In genomic region chr1:74012583-74012982, GRCh38 we compare ENCODE assay signal across 20 cellular contexts.
A peak's percentile ranks its signal among the peaks of the same experiment; 100 is the strongest.
DNase-seq lines count a peak whose midpoint lies in the region; ATAC-seq, FAIRE-seq and TF ChIP-seq lines count a peak whose summit lies in the region.
"Had no signal": no experiment of that assay in that cellular context is flagged by ENCODE, and none has a peak within 500 bp of the region (broad histone marks: within the 10 kb centered on the region; RNA-seq: fewer than 3 reads in every experiment).

No MANE protein-coding gene starts in this region.

- H3K4me2 ChIP-seq in HepG2 (ENCODE audit: low read depth, low read length), result no peak overlapping the region
- H3K4me2 ChIP-seq in GM12878 (ENCODE audit: control insufficient read depth, insufficient read depth), result no peak overlapping the region
- H3K4me2 ChIP-seq in neural progenitor cell, result no peak overlapping the region
- H3K4me2 ChIP-seq: BLaER1 treated with 17β-estradiol and CSF1 and Interleukin-3, amounts not matched to agents 10 nM and 100 nM had no signal

- no peaks in the 10 kb centered on the region for H3K27me3 ChIP-seq in HepG2 (ENCODE audit: control insufficient read depth in 1 of 2, insufficient read depth in 2 of 2, low read length in 2 of 2)
- H3K27me3 ChIP-seq in right lobe of liver, result no peaks in the 10 kb centered on the region
- H3K27me3 ChIP-seq in GM12878 (replicated peaks in 1 of 2; ENCODE audit: control insufficient read depth in 2 of 2, insufficient read depth in 2 of 2, low read length in 1 of 2), result no peaks in the 10 kb centered on the region
- no peaks in the 10 kb centered on the region for H3K27me3 ChIP-seq in neural progenitor cell
- H3K27me3 ChIP-seq: BLaER1 treated with 17β-estradiol and CSF1 and Interleukin-3, amounts not matched to agents 10 nM and 100 nM had no signal

- H3K9ac ChIP-seq in HepG2 (ENCODE audit: insufficient read depth, low read depth, low read length) (no peak overlapping the region), GM12878 (ENCODE audit: control insufficient read depth, insufficient read depth, low read length) (no peak overlapping the region), neural progenitor cell (no peak overlapping the region)
- H3K9ac ChIP-seq: BLaER1 treated with 17β-estradiol and CSF1 and Interleukin-3, amounts not matched to agents 10 nM and 100 nM had no signal

- DNase-seq in HepG2 (ENCODE audit: low spot score) (no peak), right lobe of liver (no peak), NCI-H69 (lab: John Stamatoyannopoulos, UW) (peak; percentile 51), GM12878 (ENCODE audit: low read depth, low spot score) (no peak), neural progenitor cell (ENCODE audit: low spot score) (no peak), HuH-7 (ENCODE audit: low spot score) (no peak), iPS-NIHi11 (ENCODE audit: low spot score) (no peak), KG1 (lab: John Stamatoyannopoulos, UW) (no peak)
- DNase-seq: Calu3; CD8-positive, alpha-beta T cell; DMS79 treated with DMSO at 0.1 percent for 48 hours; EL; GOT3; H7; KBM-7 had no signal

- H3K9me3 Mint-ChIP-seq in neural progenitor cell, result peaks cover 2% of the 10 kb centered on the region
- H3K9me3 Mint-ChIP-seq: CD8-positive, alpha-beta T cell had no signal

- H3K4me1 ChIP-seq in HepG2 (ENCODE audit: insufficient read depth, low read length) (no peaks in the 10 kb centered on the region), right lobe of liver (no peaks in the 10 kb centered on the region), GM12878 (ENCODE audit: control insufficient read depth, insufficient read depth, low read length) (no peaks in the 10 kb centered on the region), neural progenitor cell (no peaks in the 10 kb centered on the region)

- 17% methylated on average over 1 of the region's 1 CpG for WGBS in HepG2 (ENCODE audit: low lambda C conversion rate)
- WGBS in right lobe of liver (ENCODE audit: insufficient coverage, low coverage, low lambda C conversion rate, missing lambda C conversion rate), result 0% methylated on average over 1 of the region's 1 CpG
- WGBS in GM12878 (ENCODE audit: insufficient coverage, insufficient replicate concordance, low lambda C conversion rate, missing lambda C conversion rate), result 37% methylated on average over 1 of the region's 1 CpG

- H3K9me3 ChIP-seq in HepG2 (ENCODE audit: low read length) (no peaks in the 10 kb centered on the region), right lobe of liver (no peaks in the 10 kb centered on the region), GM12878 (replicated peaks; ENCODE audit: control insufficient read depth, insufficient read depth, low read length) (no peaks in the 10 kb centered on the region), neural progenitor cell (ENCODE audit: low read depth) (no peaks in the 10 kb centered on the region)
- H3K9me3 ChIP-seq: BLaER1 treated with 17β-estradiol and CSF1 and Interleukin-3, amounts not matched to agents 10 nM and 100 nM had no signal

- H4K20me1 ChIP-seq in HepG2 (ENCODE audit: insufficient read depth, low read length), result no peaks in the 10 kb centered on the region
- no peaks in the 10 kb centered on the region for H4K20me1 ChIP-seq in GM12878 (ENCODE audit: control insufficient read depth, insufficient read depth)
- no peaks in the 10 kb centered on the region for H4K20me1 ChIP-seq in neural progenitor cell (ENCODE audit: low read depth)
- H4K20me1 ChIP-seq: BLaER1 treated with 17β-estradiol and CSF1 and Interleukin-3, amounts not matched to agents 10 nM and 100 nM had no signal

- no peak overlapping the region for H3K4me3 Mint-ChIP-seq in neural progenitor cell
- H3K4me3 Mint-ChIP-seq: B cell; CD8-positive, alpha-beta T cell; IgD-negative memory B cell had no signal

- FAIRE-seq in HepG2 (lab: Jason Lieb, UNC), result no peak
- FAIRE-seq in GM12878 (lab: Jason Lieb, UNC), result no peak
- FAIRE-seq: GM12891 had no signal

- intact Hi-C loops in HepG2 (cut with micrococcal nuclease; ENCODE audit: unreplicated experiment) (no loop called here), right lobe of liver (cut with DNase I) (no loop called here), GM12878 (cut with micrococcal nuclease; ENCODE audit: unreplicated experiment) (no loop called here)

- TF ChIP-seq POLR2A in HepG2 (IDR thresholded peaks at IDR 0.05; ENCODE audit: insufficient read depth in 1 of 2, low read depth in 2 of 2, low read length in 2 of 2) (no peak), right lobe of liver (IDR thresholded peaks at IDR 0.05) (no peak), GM12878 (IDR thresholded peaks at IDR 0.05; ENCODE audit: low read depth, low read length) (no peak)

- POLR2A ChIA-PET in HepG2 (lab: Yijun Ruan, JAX) (no interaction called here), GM12878 (lab: Charles Lee) (interaction anchor here (1.3 kb wide), 1 partner anchor 9 kb away, joined by 5 read pairs; no protein-coding TSS in a partner anchor)

- TF ChIP-seq EP300 in HepG2 (IDR thresholded peaks at IDR 0.05; ENCODE audit: low read depth in 2 of 2, low read length in 2 of 2) (no peak), HepG2 (CRISPR knock-in tag; IDR thresholded peaks at IDR 0.05; ENCODE audit: borderline replicate concordance) (no peak), GM12878 (IDR thresholded peaks at IDR 0.05; ENCODE audit: borderline replicate concordance in 1 of 2, control insufficient read depth in 1 of 2, low read depth in 2 of 2, low read length in 2 of 2) (no peak)

- TF ChIP-seq RAD21 in HepG2 (CRISPR knock-in tag; IDR thresholded peaks at IDR 0.05), result no peak
- TF ChIP-seq RAD21 in GM12878 (IDR thresholded peaks at IDR 0.05; ENCODE audit: insufficient read depth, low read depth, low read length), result no peak

- peak overlapping the region; percentile 27 for H2AFZ ChIP-seq in HepG2 (ENCODE audit: low read length)
- H2AFZ ChIP-seq in GM12878 (ENCODE audit: control insufficient read depth, low read depth, low read length), result no peak overlapping the region
- H2AFZ ChIP-seq in neural progenitor cell (replicated peaks), result peak overlapping the region; percentile 5

- RAD21 ChIA-PET in GM12878 (lab: Charles Lee; ENCODE audit: unreplicated experiment), result interaction anchor here (1.4 kb wide), 1 partner anchor 11 kb away, joined by 6 read pairs; no protein-coding TSS in a partner anchor

- TF ChIP-seq CTCF in HepG2 (CRISPR knock-in tag; IDR thresholded peaks at IDR 0.05) (no peak), right lobe of liver (IDR thresholded peaks at IDR 0.05) (no peak), GM12878 (IDR thresholded peaks at IDR 0.05 in 2 of 3, conservative IDR thresholded peaks at IDR 0.05 in 1 of 3; ENCODE audit: control insufficient read depth in 2 of 3, extremely low read depth in 1 of 3, insufficient read depth in 1 of 3, low read depth in 3 of 3, low read length in 3 of 3) (no peak), neural progenitor cell (IDR thresholded peaks at IDR 0.05) (no peak)

- in situ Hi-C loops in HepG2 (cut with HindIII; ENCODE audit: extremely low pct_ligation_motif_present, low pct_unique_long_range_greater_than_20kb), result no loop called here
- in situ Hi-C loops in GM12878 (cut with MboI), result no loop called here

- no peak for ATAC-seq in HepG2
- ATAC-seq in right lobe of liver, result no peak
- peak; percentile 49; the same call in 2 of the 3 replicates for ATAC-seq in GM12878
- ATAC-seq: CD8-positive, alpha-beta T cell had no signal

- H3K27me3 Mint-ChIP-seq in neural progenitor cell (ENCODE audit: insufficient read depth, low read depth), result peaks cover 2% of the 10 kb centered on the region
- H3K27me3 Mint-ChIP-seq: B cell had no signal

- H3K27ac ChIP-seq in HepG2 (ENCODE audit: extremely low read length, insufficient read depth, low read length) (no peak overlapping the region), right lobe of liver (no peak overlapping the region), GM12878 (ENCODE audit: control insufficient read depth, insufficient read depth) (no peak overlapping the region), neural progenitor cell (no peak overlapping the region)
- H3K27ac ChIP-seq: BLaER1 treated with 17β-estradiol and CSF1 and Interleukin-3, amounts not matched to agents 10 nM and 100 nM; HL-60 had no signal

- no peaks in the 10 kb centered on the region for H3F3A ChIP-seq in neural progenitor cell (ENCODE audit: low read depth)

- H3K4me3 ChIP-seq in HepG2 (replicated peaks in 1 of 3; ENCODE audit: insufficient read depth in 1 of 3, low read depth in 2 of 3, low read length in 3 of 3) (no peak overlapping the region), right lobe of liver (no peak overlapping the region), GM12878 (no peak overlapping the region), neural progenitor cell (no peak overlapping the region)
- H3K4me3 ChIP-seq: BLaER1 treated with 17β-estradiol and CSF1 and Interleukin-3, amounts not matched to agents 10 nM and 100 nM had no signal

- no peak overlapping the region for H3K27ac Mint-ChIP-seq in neural progenitor cell
- H3K27ac Mint-ChIP-seq: B cell; CD8-positive, alpha-beta T cell; IgD-negative memory B cell had no signal

- no TSS peak for BruUV-seq in HepG2 (replicated peaks; lab: Mats Ljungman, UMichigan)
- BruUV-seq in GM12878 (replicated peaks; lab: Mats Ljungman, UMichigan), result no TSS peak

- SMC1A ChIA-PET in GM12878 (lab: Charles Lee; ENCODE audit: uncharacterized antibody, unreplicated experiment), result interaction anchor here (1.0 to 2.4 kb wide), 6 partner anchors 9 to 111 kb away, joined by 3 to 5 read pairs (median 4); no protein-coding TSS in a partner anchor

- H3K36me3 ChIP-seq in HepG2 (replicated peaks in 1 of 2; ENCODE audit: control insufficient read depth in 1 of 2, insufficient read depth in 2 of 2, low read length in 2 of 2), result no peaks in the 10 kb centered on the region
- H3K36me3 ChIP-seq in right lobe of liver, result no peaks in the 10 kb centered on the region
- no peaks in the 10 kb centered on the region for H3K36me3 ChIP-seq in GM12878 (ENCODE audit: control insufficient read depth in 2 of 2, insufficient read depth in 2 of 2, low read length in 1 of 2)
- no peaks in the 10 kb centered on the region for H3K36me3 ChIP-seq in neural progenitor cell
- H3K36me3 ChIP-seq: BLaER1 treated with 17β-estradiol and CSF1 and Interleukin-3, amounts not matched to agents 10 nM and 100 nM had no signal

- H3K4me1 Mint-ChIP-seq in neural progenitor cell, result peaks cover 2% of the 10 kb centered on the region
- H3K4me1 Mint-ChIP-seq: B cell had no signal

- H3K79me2 ChIP-seq in HepG2 (ENCODE audit: insufficient read depth, low read length), result no peaks in the 10 kb centered on the region
- H3K79me2 ChIP-seq in GM12878 (ENCODE audit: control insufficient read depth, insufficient read depth, low read length), result no peaks in the 10 kb centered on the region
- no peaks in the 10 kb centered on the region for H3K79me2 ChIP-seq in neural progenitor cell (ENCODE audit: low read depth)

- no peaks in the 10 kb centered on the region for H3K36me3 Mint-ChIP-seq in neural progenitor cell
- H3K36me3 Mint-ChIP-seq: CD8-positive, alpha-beta T cell; IgD-negative memory B cell had no signal

- CTCF ChIA-PET in HepG2 (lab: Yijun Ruan, JAX; ENCODE audit: low intra/inter-chr PET ratio, low total read pairs), result no interaction called here
- CTCF ChIA-PET in GM12878 (lab: Yijun Ruan, JAX), result interaction anchor here (0.6 to 4.7 kb wide), 4 partner anchors 13 to 677 kb away, joined by 3 to 16 read pairs (median 4); no protein-coding TSS in a partner anchor

TF ChIP-seq in HepG2, 621 proteins besides CTCF, POLR2A, EP300 and RAD21 (continues in another document):
- TF ChIP-seq ZFP62 (CRISPR knock-in tag; IDR thresholded peaks at IDR 0.05), result no peak

TF ChIP-seq in GM12878, 131 proteins besides CTCF, POLR2A, EP300 and RAD21 (continues in another document):
- no peak for TF ChIP-seq ATF7 (IDR thresholded peaks at IDR 0.05; ENCODE audit: low read depth)

Comparison
In these comparisons a context has a peak if more than half of its experiments do, and no peak if none do; other contexts are left out.
1. Of the 75 proteins assayed by ChIP-seq in both HepG2 and GM12878: peak only in HepG2: none; only in GM12878: IKZF1 and NR2F1; in both: none; in neither: 73.